26 cellular contexts compared by ENCODE assay signal in the genomic region with DNA sequence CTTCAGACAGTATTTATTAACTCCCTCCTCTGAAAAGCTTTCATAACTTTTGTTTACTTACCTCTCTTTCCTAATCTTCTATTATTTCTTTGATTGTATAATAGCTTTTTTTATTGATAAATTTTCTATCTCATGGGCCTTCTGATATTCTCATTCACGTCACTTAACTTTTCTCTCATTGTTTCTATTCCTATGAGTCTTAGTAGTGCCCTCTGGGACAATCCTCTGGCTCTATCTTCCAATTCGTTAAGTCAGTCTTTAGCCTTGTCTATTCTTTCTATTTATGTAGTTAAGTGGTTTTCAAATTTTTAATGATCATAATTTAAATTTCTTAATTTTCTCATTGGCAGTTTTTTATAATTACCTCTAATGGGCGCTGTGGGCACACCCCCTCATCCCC.
"Had no signal": no experiment of that assay in that cellular context is flagged by ENCODE, and none has a peak within 500 bp of the region (broad histone marks: within the 10 kb centered on the region; RNA-seq: fewer than 3 reads in every experiment).

No MANE protein-coding gene starts in this region.

- H3K9me3 ChIP-seq: stomach, suprapubic skin, testis, thoracic aorta, thyroid gland, tibial artery, transverse colon, upper lobe of left lung, upper lobe of right lung, uterus, vagina had no signal

- H3K36me3 ChIP-seq: stomach, suprapubic skin, thoracic aorta, thyroid gland, tibial artery, tibial nerve, transverse colon, upper lobe of left lung, upper lobe of right lung, uterus, vagina had no signal

- H3K4me3 ChIP-seq: stomach, suprapubic skin, testis, thoracic aorta, thyroid gland, tibial artery, tibial nerve, transverse colon, upper lobe of left lung, upper lobe of right lung, uterus, vagina had no signal

- H3K27ac ChIP-seq: stomach, suprapubic skin, testis, thoracic aorta, thyroid gland, tibial artery, transverse colon, upper lobe of left lung, upper lobe of right lung, uterus, vagina had no signal

- ATAC-seq: stimulated activated effector memory CD8-positive, alpha-beta T cell treated with anti-CD3 and anti-CD28 coated beads, Interleukin-12 subunit alpha, Interleukin-12 subunit beta, amount 100 ng/mL, for 72 hours; stimulated activated memory B cell treated with anti-CD40 and anti-IgM and Interleukin-4, amounts not matched to agents 10 μg/mL and 1 μg/mL and 100 μg/mL, for 72 hours; stimulated activated naive B cell treated with anti-CD40 and anti-IgM and Interleukin-4, amounts not matched to agents 10 μg/mL and 1 μg/mL and 100 μg/mL, for 72 hours; stimulated activated naive CD8-positive, alpha-beta T cell treated with anti-CD3 and anti-CD28 coated beads, Interleukin-15, amount 100 ng/mL, for 72 hours; stimulated activated naive CD8-positive, alpha-beta T cell treated with anti-CD3 and anti-CD28 coated beads, Interleukin-15, Interleukin-2, amounts not matched to agents 100 U/mL and 50 U/mL, for 24 hours; upper lobe of right lung had no signal

- DNase-seq: stimulated activated CD4-positive, alpha-beta T cell treated with anti-CD3 and anti-CD28 coated beads, Interleukin-2, amount 100 ng/mL, for 48 hours; stimulated activated CD4-positive, alpha-beta T cell treated with anti-CD3 and anti-CD28 coated beads, Interleukin-4, amount 100 ng/mL, for 1 hour; stimulated activated CD4-positive, alpha-beta T cell treated with anti-CD3 and anti-CD28 coated beads, Interleukin-4, amount 100 ng/mL, for 24 hours; stimulated activated CD4-positive, alpha-beta T cell treated with anti-CD3 and anti-CD28 coated beads, Interleukin-4, amount 100 ng/mL, for 4 hours; stimulated activated CD8-positive, alpha-beta memory T cell treated with anti-CD3 and anti-CD28 coated beads, Interleukin-4, amount 100 ng/mL, for 48 hours; stimulated activated naive B cell treated with anti-CD40 and anti-IgM and Interleukin-4, amounts not matched to agents 10 μg/mL and 1 μg/mL and 100 μg/mL, for 72 hours; stimulated activated naive CD4-positive, alpha-beta T cell; stimulated activated naive CD4-positive, alpha-beta T cell treated with Interleukin-2 at 50 U/mL for 16 hours; stimulated activated naive CD8-positive, alpha-beta T cell treated with anti-CD3 and anti-CD28 coated beads, Interleukin-15, amount 100 ng/mL, for 72 hours; stimulated activated naive CD8-positive, alpha-beta T cell treated with anti-CD3 and anti-CD28 coated beads, Interleukin-15, Interleukin-2, amounts not matched to agents 100 U/mL and 50 U/mL, for 24 hours; stomach; substantia nigra; testis; thyroid gland; tibial artery; transverse colon; trophoblast cell; upper lobe of left lung; upper lobe of right lung; uterus had no signal

- H3K27me3 ChIP-seq: suprapubic skin, testis, thyroid gland, tibial artery, tibial nerve, transverse colon, upper lobe of left lung, upper lobe of right lung, uterus, vagina had no signal

- H3K4me1 ChIP-seq: stomach, suprapubic skin, testis, thyroid gland, tibial artery, tibial nerve, transverse colon, upper lobe of left lung, upper lobe of right lung, uterus, vagina had no signal
